In the genomic region with DNA sequence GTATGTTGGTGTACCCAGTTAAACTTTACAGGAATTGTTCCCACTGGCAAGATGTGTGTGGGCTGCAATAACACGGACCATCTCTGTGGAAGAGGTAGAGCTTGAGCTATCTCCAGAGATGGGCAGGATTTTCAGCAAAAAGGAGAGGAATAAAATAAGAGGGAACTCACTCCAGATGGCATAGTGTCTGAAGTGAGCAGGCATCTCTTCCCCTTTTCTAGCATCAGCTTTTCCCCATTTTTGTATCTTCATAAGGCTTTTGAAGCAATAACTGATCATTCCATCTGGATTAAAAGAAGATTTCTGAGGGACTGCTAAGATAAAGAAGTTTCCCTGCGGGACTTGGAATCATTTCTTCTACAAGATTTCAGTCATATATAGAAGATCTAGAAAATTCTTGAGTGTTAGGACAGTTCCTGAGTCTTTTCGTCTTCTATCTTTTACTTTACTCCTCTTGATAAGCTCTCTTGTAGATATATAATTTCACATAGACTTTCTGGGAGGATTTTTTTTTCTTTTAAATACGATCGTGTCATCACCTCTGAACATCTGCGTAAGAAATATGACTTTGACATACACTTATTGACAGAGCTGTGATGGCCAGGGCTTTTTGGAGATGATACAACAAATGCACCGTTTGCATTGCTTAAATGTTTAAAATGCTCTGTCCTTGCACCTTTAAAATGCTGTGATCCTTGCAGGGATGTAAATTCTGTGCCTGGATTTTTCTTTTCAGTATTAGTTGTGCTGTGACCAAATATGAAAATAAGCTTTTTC, we compare ENCODE assay signal across 10 cellular contexts. TPM values are rescaled to one million over a fixed set of nuclear protein-coding genes. Genes with fewer than 3 reads are reported as not detected.
DNase-seq lines count a peak whose midpoint lies in the region; ATAC-seq, FAIRE-seq and TF ChIP-seq lines count a peak whose summit lies in the region.
"Had no signal": no experiment of that assay in that cellular context is flagged by ENCODE, and none has a peak within 500 bp of the region (broad histone marks: within the 10 kb centered on the region; RNA-seq: fewer than 3 reads in every experiment).

No MANE protein-coding gene starts in this region.

- no peak for TF ChIP-seq CTCF in HepG2 (CRISPR knock-in tag; IDR thresholded peaks at IDR 0.05)
- TF ChIP-seq CTCF in transverse colon (IDR thresholded peaks at IDR 0.05), result no peak

- H3K4me3 ChIP-seq in HepG2 (replicated peaks in 1 of 3; ENCODE audit: insufficient read depth in 1 of 3, low read depth in 2 of 3, low read length in 3 of 3), result peak overlapping the region; percentile 92 to 94 (median 92)
- peak overlapping the region in 3 of 4 donors; percentile 79 to 96 (median 91) for H3K4me3 ChIP-seq in transverse colon

- TF ChIP-seq RAD21 in HepG2 (CRISPR knock-in tag; IDR thresholded peaks at IDR 0.05), result no peak

- H4K20me1 ChIP-seq in HepG2 (ENCODE audit: insufficient read depth, low read length), result peaks cover 29% of the 10 kb centered on the region

- 11% methylated on average over 7 of the region's 7 CpGs for WGBS in HepG2 (ENCODE audit: low lambda C conversion rate)
- WGBS in transverse colon (ENCODE audit: low coverage in 1 of 2), 2 donors, result 32 to 50% methylated on average over 7 of the region's 7 CpGs

- H3K27me3 Mint-ChIP-seq in activated T-cell treated with anti-CD3 and anti-CD28 coated beads, Interleukin-2, amount 50 U/mL, for 4 hours (ENCODE audit: low read depth), result no peaks in the 10 kb centered on the region
- no peaks in the 10 kb centered on the region for H3K27me3 Mint-ChIP-seq in activated naive CD8-positive, alpha-beta T cell

- BruUV-seq in HepG2 (replicated peaks; lab: Mats Ljungman, UMichigan), result no TSS peak

- no peak for FAIRE-seq in HepG2 (lab: Jason Lieb, UNC)
- FAIRE-seq: islet of Langerhans had no signal

- H3K4me2 ChIP-seq in HepG2 (ENCODE audit: low read depth, low read length), result peak overlapping the region; percentile 95

- H3K36me3 Mint-ChIP-seq in activated T-cell treated with anti-CD3 and anti-CD28 coated beads, Interleukin-2, amount 50 U/mL, for 4 hours (ENCODE audit: insufficient read depth), result peaks cover 12% of the 10 kb centered on the region
- H3K36me3 Mint-ChIP-seq in activated naive CD8-positive, alpha-beta T cell, result peaks cover 6% of the 10 kb centered on the region

- TF ChIP-seq POLR2A in HepG2 (IDR thresholded peaks at IDR 0.05; ENCODE audit: insufficient read depth in 1 of 2, low read depth in 2 of 2, low read length in 2 of 2), result no peak
- TF ChIP-seq POLR2A in transverse colon (IDR thresholded peaks at IDR 0.05), result no peak

- DNase-seq in activated T-cell treated with anti-CD3 and anti-CD28 coated beads, Interleukin-2, amount 50 U/mL, for 4 hours, result no peak
- DNase-seq in activated T-cell treated with anti-CD3 and anti-CD28 coated beads, Interleukin-2, amount 50 U/mL, for 48 hours, result no peak
- no peak for DNase-seq in HepG2 (ENCODE audit: low spot score)
- DNase-seq in transverse colon, result no peak
- no peak for DNase-seq in sciatic nerve (ENCODE audit: low spot score)
- DNase-seq: activated CD4-positive, alpha-beta T cell treated with anti-CD3 and anti-CD28 coated beads for 48 hours had no signal

- H3K4me1 Mint-ChIP-seq in activated T-cell treated with anti-CD3 and anti-CD28 coated beads, Interleukin-2, amount 50 U/mL, for 4 hours (ENCODE audit: low read depth), result peaks cover 63% of the 10 kb centered on the region
- peaks cover 69% of the 10 kb centered on the region for H3K4me1 Mint-ChIP-seq in activated naive CD8-positive, alpha-beta T cell (ENCODE audit: low read depth)

- no peaks in the 10 kb centered on the region for H3K9me3 Mint-ChIP-seq in activated T-cell treated with anti-CD3 and anti-CD28 coated beads, Interleukin-2, amount 50 U/mL, for 4 hours
- no peaks in the 10 kb centered on the region for H3K9me3 Mint-ChIP-seq in activated naive CD8-positive, alpha-beta T cell (ENCODE audit: low read depth)

- no peak for ATAC-seq in activated T-cell treated with anti-CD3 and anti-CD28 coated beads, Interleukin-2, amount 50 U/mL, for 4 hours
- ATAC-seq in HepG2 (no peak), HG02678 (IDR thresholded peaks at IDR 0.05; ENCODE audit: unreplicated experiment) (no peak), HG03108 (IDR thresholded peaks at IDR 0.05; ENCODE audit: unreplicated experiment) (no peak), sciatic nerve (no peak)

- TF ChIP-seq EP300 in HepG2 (IDR thresholded peaks at IDR 0.05; ENCODE audit: low read depth in 2 of 2, low read length in 2 of 2), result no peak
- TF ChIP-seq EP300 in HepG2 (CRISPR knock-in tag; IDR thresholded peaks at IDR 0.05; ENCODE audit: borderline replicate concordance), result no peak
- TF ChIP-seq EP300 in transverse colon (IDR thresholded peaks at IDR 0.05; ENCODE audit: low read depth), result no peak

- no peak overlapping the region for H2AFZ ChIP-seq in HepG2 (ENCODE audit: low read length)

- H3K9me3 ChIP-seq in HepG2 (ENCODE audit: low read length) (no peaks in the 10 kb centered on the region), transverse colon (no peaks in the 10 kb centered on the region)

- POLR2A ChIA-PET in HepG2 (lab: Yijun Ruan, JAX), result interaction anchor here (8.1 kb wide), 1 partner anchor 37 kb away, joined by 114 read pairs; no protein-coding TSS in a partner anchor

- no peak overlapping the region for H3K27ac ChIP-seq in HepG2 (ENCODE audit: extremely low read length, insufficient read depth, low read length)
- no peak overlapping the region for H3K27ac ChIP-seq in transverse colon

- peaks cover 0 to 11% of the 10 kb centered on the region in 2 experiments; a peak in 4 of 5 replicates for H3K36me3 ChIP-seq in HepG2 (replicated peaks in 1 of 2; ENCODE audit: control insufficient read depth in 1 of 2, insufficient read depth in 2 of 2, low read length in 2 of 2)
- H3K36me3 ChIP-seq in transverse colon, result peaks cover 0 to 8% (median 1%) of the 10 kb centered on the region in 4 donors

- CTCF ChIA-PET in HepG2 (lab: Yijun Ruan, JAX; ENCODE audit: low intra/inter-chr PET ratio, low total read pairs), result no interaction called here

- H3K9ac ChIP-seq in HepG2 (ENCODE audit: insufficient read depth, low read depth, low read length), result peak overlapping the region; percentile 86

- H3K4me3 Mint-ChIP-seq in activated T-cell treated with anti-CD3 and anti-CD28 coated beads, Interleukin-2, amount 50 U/mL, for 4 hours, result peak overlapping the region; percentile 85
- peak overlapping the region; percentile 91 for H3K4me3 Mint-ChIP-seq in activated naive CD8-positive, alpha-beta T cell

- H3K4me1 ChIP-seq in HepG2 (ENCODE audit: insufficient read depth, low read length), result peaks cover 67% of the 10 kb centered on the region
- peaks cover 17 to 65% (median 48%) of the 10 kb centered on the region in 4 donors for H3K4me1 ChIP-seq in transverse colon

- H3K79me2 ChIP-seq in HepG2 (ENCODE audit: insufficient read depth, low read length), result peaks cover 70% of the 10 kb centered on the region

- in situ Hi-C loops in HepG2 (cut with HindIII; ENCODE audit: extremely low pct_ligation_motif_present, low pct_unique_long_range_greater_than_20kb) (no loop called here), transverse colon (cut with MboI; ENCODE audit: low pct_ligation_motif_present in 1 of 4, low pct_unique_long_range_greater_than_20kb in 1 of 4, low sequenced_read_pairs in 3 of 4) (no loop called here)

- H3K27me3 ChIP-seq in HepG2 (ENCODE audit: control insufficient read depth in 1 of 2, insufficient read depth in 2 of 2, low read length in 2 of 2) (no peaks in the 10 kb centered on the region; a peak in 1 of 5 replicates), transverse colon (no peaks in the 10 kb centered on the region)

- H3K27ac Mint-ChIP-seq in activated naive CD8-positive, alpha-beta T cell, result peak overlapping the region; percentile 29

- intact Hi-C loops in HepG2 (cut with micrococcal nuclease; ENCODE audit: unreplicated experiment) (loop anchor here (5.0 kb wide), 1 partner anchor 36 kb away; no protein-coding TSS in a partner anchor), transverse colon (cut with DNase I; ENCODE audit: low total_unique reads) (no loop called here), sciatic nerve (cut with DNase I) (no loop called here)

RNA-seq across cellular contexts. Expression of a gene that starts 2.1 kb away (rescaled TPM):
- 10 to 100 TPM; 31.1 to 40.2 (median 38.7) TPM for total RNA-seq in activated T-cell treated with anti-CD3 and anti-CD28 coated beads, Interleukin-2, amount 50 U/mL, for 4 hours
- total RNA-seq in HepG2 (2016; rRNA removed; fragmentation: Illumina TruSeq; extraction: Trizol), result 54.3 and 72.3 TPM in 2 replicates
- 4.9 and 6.4 TPM in 2 replicates for total RNA-seq in HepG2 (2016; cell fraction: cytosol; rRNA removed; fragmentation: Illumina TruSeq; extraction: Trizol; ENCODE audit: low read depth)
- total RNA-seq in HepG2 (2016; cell fraction: insoluble cytoplasmic fraction; rRNA removed; fragmentation: Illumina TruSeq; extraction: Trizol), result 47.8 and 69.6 TPM in 2 replicates
- total RNA-seq in HepG2 (2016; cell fraction: membrane; rRNA removed; fragmentation: Illumina TruSeq; extraction: Trizol), result 8.6 and 11.7 TPM in 2 replicates
- 89.9 and 106 TPM in 2 replicates for total RNA-seq in HepG2 (2016; cell fraction: nucleus; rRNA removed; fragmentation: Illumina TruSeq; extraction: Trizol)
- polyA plus RNA-seq in HepG2 (2011; rRNA removed), result 43.2 and 46.1 TPM in 2 replicates
- polyA plus RNA-seq in HepG2 (2011; cell fraction: cytosol; rRNA removed), result 19.6 and 35.4 TPM in 2 replicates
- 15.6 and 17.4 TPM in 2 replicates for polyA plus RNA-seq in HepG2 (2011; cell fraction: nucleus; rRNA removed)
- polyA plus RNA-seq in HepG2 (2012), result 71.5 and 80.7 TPM in 2 replicates
- 1.1 and 1.5 TPM in 2 replicates for polyA plus RNA-seq in HepG2 (2016; cell fraction: cytosol; fragmentation: Illumina TruSeq; extraction: Trizol; ENCODE audit: low read depth)
- 17.2 and 18.1 TPM in 2 replicates for polyA plus RNA-seq in HepG2 (2016; cell fraction: insoluble cytoplasmic fraction; fragmentation: Illumina TruSeq; extraction: Trizol; ENCODE audit: low read depth)
- polyA plus RNA-seq in HepG2 (2016; cell fraction: membrane; fragmentation: Illumina TruSeq; extraction: Trizol; ENCODE audit: low read depth), result 2.5 and 3.0 TPM in 2 replicates
- 36.8 and 40.4 TPM in 2 replicates for polyA plus RNA-seq in HepG2 (2016; cell fraction: nucleus; fragmentation: Illumina TruSeq; extraction: Trizol; ENCODE audit: insufficient read depth, low read depth)
- 43.4 and 65.4 TPM in 2 replicates for polyA minus RNA-seq in HepG2 (2011; rRNA and poly(A)+ RNA removed; ENCODE audit: low replicate concordance)
- 152 and 251 TPM in 2 replicates for polyA minus RNA-seq in HepG2 (2011; cell fraction: cytosol; rRNA and poly(A)+ RNA removed)
- polyA minus RNA-seq in HepG2 (2011; cell fraction: nucleus; rRNA and poly(A)+ RNA removed), result 101 and 151 TPM in 2 replicates
- total RNA-seq in transverse colon, result 100 to 1,000 TPM in 3 of 4 donors, 10 to 100 TPM in 1; 92.0 to 488 (median 105) TPM
- total RNA-seq in sciatic nerve, result 53.2 TPM

RNA-seq across cellular contexts. Expression of a gene that starts 47.0 kb away (rescaled TPM):
- not detected for total RNA-seq in activated T-cell treated with anti-CD3 and anti-CD28 coated beads, Interleukin-2, amount 50 U/mL, for 4 hours
- total RNA-seq in HepG2 (2016; rRNA removed; fragmentation: Illumina TruSeq; extraction: Trizol) (not detected in 2 replicates), transverse colon (100 to 1,000 TPM in 3 of 4 donors, under 1 TPM in 1; 0.80 to 488 (median 131) TPM), sciatic nerve (not detected)
- not detected in 2 replicates for total RNA-seq in HepG2 (2016; cell fraction: cytosol; rRNA removed; fragmentation: Illumina TruSeq; extraction: Trizol; ENCODE audit: low read depth)
- not detected in 2 replicates for total RNA-seq in HepG2 (2016; cell fraction: insoluble cytoplasmic fraction; rRNA removed; fragmentation: Illumina TruSeq; extraction: Trizol)
- not detected in 2 replicates for total RNA-seq in HepG2 (2016; cell fraction: membrane; rRNA removed; fragmentation: Illumina TruSeq; extraction: Trizol)
- not detected in 2 replicates for total RNA-seq in HepG2 (2016; cell fraction: nucleus; rRNA removed; fragmentation: Illumina TruSeq; extraction: Trizol)
- not detected in 2 replicates for polyA plus RNA-seq in HepG2 (2011; rRNA removed)
- 0.06 TPM in 1 of 2 replicates, not detected in the other for polyA plus RNA-seq in HepG2 (2011; cell fraction: cytosol; rRNA removed)
- polyA plus RNA-seq in HepG2 (2011; cell fraction: nucleus; rRNA removed), result not detected in 2 replicates
- polyA plus RNA-seq in HepG2 (2012), result not detected in 2 replicates
- polyA plus RNA-seq in HepG2 (2016; cell fraction: cytosol; fragmentation: Illumina TruSeq; extraction: Trizol; ENCODE audit: low read depth), result not detected in 2 replicates
- not detected in 2 replicates for polyA plus RNA-seq in HepG2 (2016; cell fraction: insoluble cytoplasmic fraction; fragmentation: Illumina TruSeq; extraction: Trizol; ENCODE audit: low read depth)
- polyA plus RNA-seq in HepG2 (2016; cell fraction: membrane; fragmentation: Illumina TruSeq; extraction: Trizol; ENCODE audit: low read depth), result not detected in 2 replicates
- polyA plus RNA-seq in HepG2 (2016; cell fraction: nucleus; fragmentation: Illumina TruSeq; extraction: Trizol; ENCODE audit: insufficient read depth, low read depth), result not detected in 2 replicates
- polyA minus RNA-seq in HepG2 (2011; rRNA and poly(A)+ RNA removed; ENCODE audit: low replicate concordance), result not detected in 2 replicates
- not detected in 2 replicates for polyA minus RNA-seq in HepG2 (2011; cell fraction: cytosol; rRNA and poly(A)+ RNA removed)
- polyA minus RNA-seq in HepG2 (2011; cell fraction: nucleus; rRNA and poly(A)+ RNA removed), result not detected in 2 replicates
